ENCODE assay signal across 9 cellular contexts in genomic region chr16:68290455-68290854, GRCh38. TPM values are rescaled to one million over a fixed set of nuclear protein-coding genes. Genes with fewer than 3 reads are reported as not detected.
DNase-seq lines count a peak whose midpoint lies in the region; ATAC-seq, FAIRE-seq and TF ChIP-seq lines count a peak whose summit lies in the region.
"Had no signal": no experiment of that assay in that cellular context is flagged by ENCODE, and none has a peak within 500 bp of the region (broad histone marks: within the 10 kb centered on the region; RNA-seq: fewer than 3 reads in every experiment).

No MANE protein-coding gene starts in this region.

- DNase-seq in left ventricle myocardium inferior: no peak
- no peak for DNase-seq in cardiac septum (ENCODE audit: low spot score)
- no peak for DNase-seq in natural killer cell
- DNase-seq in vagina (ENCODE audit: extremely low spot score in 2 of 2): no peak
- DNase-seq in AG08396 (ENCODE audit: low spot score): no peak
- no peak for DNase-seq in small intestine
- DNase-seq in GM19240 (ENCODE audit: insufficient read length, low spot score): no peak
- DNase-seq: NCI-H510A treated with DMSO at 0.1 percent for 48 hours had no signal

- H3K9me3 ChIP-seq in left ventricle myocardium inferior (replicated peaks): no peaks in the 10 kb centered on the region
- H3K9me3 ChIP-seq in vagina: no peaks in the 10 kb centered on the region
- no peaks in the 10 kb centered on the region for H3K9me3 ChIP-seq in small intestine (ENCODE audit: control insufficient read depth, low read depth)

- H3K27ac Mint-ChIP-seq in activated naive CD8-positive, alpha-beta T cell: peak overlapping the region; percentile 96
- peak overlapping the region; percentile 77 to 88 for H3K27ac Mint-ChIP-seq in natural killer cell

- 82 to 89% (median 88%) methylated on average over 7 of the region's 7 CpGs for WGBS in small intestine, 3 donors

- H3K4me3 ChIP-seq in left ventricle myocardium inferior (peak overlapping the region; percentile 8), vagina (no peak overlapping the region), small intestine (ENCODE audit: low read depth in 1 of 2, low read length in 2 of 2) (no peak overlapping the region)

- H3K9me3 Mint-ChIP-seq in activated naive CD8-positive, alpha-beta T cell (ENCODE audit: low read depth): no peaks in the 10 kb centered on the region
- no peaks in the 10 kb centered on the region for H3K9me3 Mint-ChIP-seq in natural killer cell

- no peaks in the 10 kb centered on the region for H3K27me3 ChIP-seq in left ventricle myocardium inferior (ENCODE audit: low read depth)
- no peaks in the 10 kb centered on the region for H3K27me3 ChIP-seq in vagina
- no peaks in the 10 kb centered on the region for H3K27me3 ChIP-seq in small intestine (ENCODE audit: control insufficient read depth in 2 of 2, insufficient read depth in 2 of 2, low read length in 2 of 2)

- peaks cover 82% of the 10 kb centered on the region for H3K4me1 Mint-ChIP-seq in activated naive CD8-positive, alpha-beta T cell (ENCODE audit: low read depth)
- H3K4me1 Mint-ChIP-seq in natural killer cell: peaks cover 66 to 74% of the 10 kb centered on the region in 2 donors

- peaks cover 23% of the 10 kb centered on the region for H3K36me3 Mint-ChIP-seq in activated naive CD8-positive, alpha-beta T cell
- H3K36me3 Mint-ChIP-seq in natural killer cell: no peaks in the 10 kb centered on the region

- no peak for TF ChIP-seq POLR2A in vagina (IDR thresholded peaks at IDR 0.05)

- TF ChIP-seq CTCF in left ventricle myocardium inferior (IDR thresholded peaks at IDR 0.05; ENCODE audit: borderline replicate concordance) (no peak), natural killer cell (IDR thresholded peaks at IDR 0.05) (no peak), vagina (IDR thresholded peaks at IDR 0.05) (no peak)

- peaks cover 70% of the 10 kb centered on the region for H3K4me1 ChIP-seq in left ventricle myocardium inferior
- peaks cover 52% of the 10 kb centered on the region for H3K4me1 ChIP-seq in vagina
- H3K4me1 ChIP-seq in small intestine (ENCODE audit: control insufficient read depth in 2 of 2, insufficient read depth in 1 of 2, low read depth in 1 of 2, low read length in 1 of 2): peaks cover 0 to 3% of the 10 kb centered on the region in 2 donors

- H3K27ac ChIP-seq in left ventricle myocardium inferior (replicated peaks): peak overlapping the region; percentile 87
- peak overlapping the region; percentile 60 for H3K27ac ChIP-seq in vagina
- H3K27ac ChIP-seq in small intestine (ENCODE audit: low read depth in 1 of 2, low read length in 1 of 2): peak overlapping the region in 1 of 2 donors; percentile 76

- no peak for FAIRE-seq in small intestine (lab: Jason Lieb, UNC)

- H3K4me3 Mint-ChIP-seq in activated naive CD8-positive, alpha-beta T cell: peak overlapping the region; percentile 53
- peak overlapping the region; percentile 75 for H3K4me3 Mint-ChIP-seq in natural killer cell

- H3K36me3 ChIP-seq in left ventricle myocardium inferior: peaks cover 52% of the 10 kb centered on the region
- H3K36me3 ChIP-seq in vagina: peaks cover 0 to 16% of the 10 kb centered on the region in 2 donors
- H3K36me3 ChIP-seq in small intestine (ENCODE audit: control insufficient read depth in 2 of 2, insufficient read depth in 2 of 2, low read length in 2 of 2): peaks cover 4 to 6% of the 10 kb centered on the region in 2 donors

- intact Hi-C loops in left ventricle myocardium inferior (cut with micrococcal nuclease): no loop called here
- intact Hi-C loops in cardiac septum (cut with DNase I): no loop called here
- intact Hi-C loops in natural killer cell (cut with micrococcal nuclease): no loop called here
- intact Hi-C loops in vagina (cut with DNase I): no loop called here

- H3K27me3 Mint-ChIP-seq in activated naive CD8-positive, alpha-beta T cell: no peaks in the 10 kb centered on the region
- no peaks in the 10 kb centered on the region for H3K27me3 Mint-ChIP-seq in natural killer cell (ENCODE audit: low read depth in 2 of 2)

- ATAC-seq in natural killer cell: no peak

RNA-seq across cellular contexts. Expression of gene SLC7A6OS, which starts 20.3 kb away (rescaled TPM):
- 13.6 TPM for total RNA-seq in left ventricle myocardium inferior
- 14.5 TPM for total RNA-seq in cardiac septum
- total RNA-seq in natural killer cell: 10 to 100 TPM; 46.3 to 57.3 (median 56.1) TPM
- 15.5 TPM for total RNA-seq in vagina
- polyA plus RNA-seq in small intestine: 1 to 10 TPM; 3.8 to 6.6 (median 5.1) TPM

RNA-seq across cellular contexts. Expression of gene PRMT7, which starts 20.4 kb away (rescaled TPM):
- total RNA-seq in left ventricle myocardium inferior (25.6 TPM), cardiac septum (24.2 TPM), natural killer cell (10 to 100 TPM; 60.7 to 84.7 (median 68.2) TPM), vagina (47.9 TPM)
- 10 to 100 TPM; 13.6 to 26.7 (median 13.8) TPM for polyA plus RNA-seq in small intestine

RNA-seq across cellular contexts. Expression of gene SLC7A6, which starts 26.1 kb away (rescaled TPM):
- total RNA-seq in left ventricle myocardium inferior (44.2 TPM), cardiac septum (42.4 TPM), natural killer cell (10 to 100 TPM; 46.6 to 84.9 (median 69.6) TPM), vagina (35.1 TPM)
- 1 to 10 TPM; 2.0 to 8.5 (median 4.9) TPM for polyA plus RNA-seq in small intestine

RNA-seq across cellular contexts. Expression of gene PLA2G15, which starts 45.3 kb away (rescaled TPM):
- 35.5 TPM for total RNA-seq in left ventricle myocardium inferior
- total RNA-seq in cardiac septum: 46.7 TPM
- 10 to 100 TPM in 2 of 3 donors, 1 to 10 TPM in 1; 5.6 to 13.0 (median 12.7) TPM for total RNA-seq in natural killer cell
- 18.2 TPM for total RNA-seq in vagina
- 1 to 10 TPM; 5.4 to 7.4 (median 5.7) TPM for polyA plus RNA-seq in small intestine

RNA-seq across cellular contexts. Expression of gene ESRP2, which starts 54.5 kb away (rescaled TPM):
- total RNA-seq in left ventricle myocardium inferior (0.14 TPM), cardiac septum (not detected), natural killer cell (not detected), vagina (71.0 TPM)
- polyA plus RNA-seq in small intestine: 10 to 100 TPM; 14.3 to 21.5 (median 15.9) TPM
